ENCODE assay signal across 22 cellular contexts in the genomic region with DNA sequence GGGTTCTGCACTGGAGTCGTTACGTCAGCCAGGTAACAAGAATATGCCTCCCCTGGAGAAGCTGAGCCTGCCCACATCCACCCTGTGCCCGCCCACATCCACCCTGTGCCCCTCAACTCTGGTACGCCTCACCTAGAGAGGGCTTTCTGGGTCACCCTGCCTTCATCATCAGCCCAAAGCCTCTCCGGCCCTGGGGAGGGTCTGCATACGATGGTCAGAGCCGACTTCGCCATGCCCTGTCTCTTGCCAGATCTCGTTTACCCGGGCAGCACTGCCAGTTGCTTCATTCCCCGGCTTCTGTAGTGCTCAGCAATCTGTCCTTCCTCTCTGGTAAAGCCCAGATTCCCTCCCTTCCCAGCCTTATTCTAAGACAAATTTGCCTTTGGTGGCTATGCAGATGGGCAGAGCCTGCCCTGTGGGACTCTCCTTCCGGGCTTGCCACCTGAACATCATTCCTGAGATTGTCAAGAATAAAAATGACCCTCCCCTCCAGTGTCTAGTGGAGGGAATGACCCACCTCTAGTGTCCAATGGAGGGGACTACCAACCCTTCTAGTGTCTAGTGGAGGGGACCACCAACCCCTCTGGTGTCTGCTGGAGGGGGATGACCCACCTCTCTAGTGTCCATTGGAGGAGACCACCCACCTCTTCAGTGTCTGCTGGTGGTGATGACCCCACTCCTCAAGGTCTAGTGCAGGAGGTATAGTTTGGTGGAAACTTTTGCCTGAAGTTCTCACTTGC. TPM values are rescaled to one million over a fixed set of nuclear protein-coding genes. Genes with fewer than 3 reads are reported as not detected.
"Had no signal": no experiment of that assay in that cellular context is flagged by ENCODE, and none has a peak within 500 bp of the region (broad histone marks: within the 10 kb centered on the region; RNA-seq: fewer than 3 reads in every experiment).

No MANE protein-coding gene starts in this region.

- H3K27ac ChIP-seq: brain microvascular endothelial cell, hepatocyte, prostate gland, spleen, WERI-Rb-1 had no signal

- H3K36me3 ChIP-seq: brain microvascular endothelial cell, prostate gland, spleen, WERI-Rb-1 had no signal

- ATAC-seq: activated CD8-positive, alpha-beta T cell treated with anti-CD3 and anti-CD28 coated beads, Interleukin-2, amount 10 ng/mL, durations not matched to agents 7 days and 5 days; effector memory CD8-positive, alpha-beta T cell; esophagus mucosa; mucosa of descending colon had no signal

- DNase-seq: activated CD4-positive, alpha-beta T cell treated with anti-CD3 and anti-CD28 coated beads for 1 hour; activated CD4-positive, alpha-beta T cell treated with anti-CD3 and anti-CD28 coated beads, Interleukin-2, amount 50 U/mL, for 1 hour; activated CD8-positive, alpha-beta T cell treated with anti-CD3 and anti-CD28 coated beads, Interleukin-2, amount 10 ng/mL, durations not matched to agents 7 days and 5 days; activated gamma-delta T cell; activated naive CD4-positive, alpha-beta T cell treated with anti-CD3 and anti-CD28 coated beads, Interleukin-2, amount 50 U/mL, for 16 hours; aorta; brain microvascular endothelial cell; central memory CD4-positive, alpha-beta T cell; effector memory CD8-positive, alpha-beta T cell; foreskin melanocyte; mucosa of descending colon; spleen; stimulated activated CD4-positive, alpha-beta T cell treated with anti-CD3 and anti-CD28 coated beads, Interleukin-4, amount 100 ng/mL, for 1 hour; stimulated activated naive CD4-positive, alpha-beta T cell treated with Interleukin-2 at 50 U/mL for 16 hours; T-helper 1 cell; WERI-Rb-1 had no signal

- H3K4me2 ChIP-seq: hepatocyte had no signal

- H3K27ac Mint-ChIP-seq: activated CD8-positive, alpha-beta T cell treated with anti-CD3 and anti-CD28 coated beads, Interleukin-2, amount 10 ng/mL, durations not matched to agents 7 days and 5 days; activated T-helper 1 cell treated with anti-CD3 and anti-CD28 coated beads, Interleukin-12 subunit alpha, Interleukin-12 subunit beta, Interleukin-2, Interleukin-4 antibody, amounts not matched to agents 30 ng/mL and 10 ng/mL and 1 ng/mL, durations not matched to agents 14 hours and 24 hours and 36 hours; effector memory CD8-positive, alpha-beta T cell had no signal

- H3K9me3 ChIP-seq: mucosa of descending colon, prostate gland, spleen had no signal

- H3K9me3 Mint-ChIP-seq: activated T-helper 1 cell treated with anti-CD3 and anti-CD28 coated beads, Interleukin-12 subunit alpha, Interleukin-12 subunit beta, Interleukin-2, Interleukin-4 antibody, amounts not matched to agents 30 ng/mL and 10 ng/mL and 1 ng/mL, durations not matched to agents 14 hours and 24 hours and 36 hours; effector memory CD8-positive, alpha-beta T cell had no signal

- H3K4me1 ChIP-seq: prostate gland had no signal

- H3K4me3 ChIP-seq: hepatocyte, mucosa of descending colon, prostate gland, spleen had no signal

- H2AFZ ChIP-seq: hepatocyte had no signal

- H3K4me3 Mint-ChIP-seq: activated CD8-positive, alpha-beta T cell treated with anti-CD3 and anti-CD28 coated beads, Interleukin-2, amount 10 ng/mL, durations not matched to agents 7 days and 5 days; activated T-helper 1 cell treated with anti-CD3 and anti-CD28 coated beads, Interleukin-12 subunit alpha, Interleukin-12 subunit beta, Interleukin-2, Interleukin-4 antibody, amounts not matched to agents 30 ng/mL and 10 ng/mL and 1 ng/mL, durations not matched to agents 14 hours and 24 hours and 36 hours; effector memory CD8-positive, alpha-beta T cell had no signal

RNA-seq across cellular contexts. Expression of a gene that starts 3.4 kb away (rescaled TPM):
- total RNA-seq: activated CD8-positive, alpha-beta T cell treated with anti-CD3 and anti-CD28 coated beads, Interleukin-2, amount 10 ng/mL, durations not matched to agents 7 days and 5 days; activated T-helper 1 cell treated with anti-CD3 and anti-CD28 coated beads, Interleukin-12 subunit alpha, Interleukin-12 subunit beta, Interleukin-2, Interleukin-4 antibody, amounts not matched to agents 30 ng/mL and 10 ng/mL and 1 ng/mL, durations not matched to agents 14 hours and 24 hours and 36 hours; dermis microvascular lymphatic vessel endothelial cell; endothelial cell of umbilical vein had no signal
- polyA plus RNA-seq: endothelial cell of umbilical vein had no signal
